In the genomic region with DNA sequence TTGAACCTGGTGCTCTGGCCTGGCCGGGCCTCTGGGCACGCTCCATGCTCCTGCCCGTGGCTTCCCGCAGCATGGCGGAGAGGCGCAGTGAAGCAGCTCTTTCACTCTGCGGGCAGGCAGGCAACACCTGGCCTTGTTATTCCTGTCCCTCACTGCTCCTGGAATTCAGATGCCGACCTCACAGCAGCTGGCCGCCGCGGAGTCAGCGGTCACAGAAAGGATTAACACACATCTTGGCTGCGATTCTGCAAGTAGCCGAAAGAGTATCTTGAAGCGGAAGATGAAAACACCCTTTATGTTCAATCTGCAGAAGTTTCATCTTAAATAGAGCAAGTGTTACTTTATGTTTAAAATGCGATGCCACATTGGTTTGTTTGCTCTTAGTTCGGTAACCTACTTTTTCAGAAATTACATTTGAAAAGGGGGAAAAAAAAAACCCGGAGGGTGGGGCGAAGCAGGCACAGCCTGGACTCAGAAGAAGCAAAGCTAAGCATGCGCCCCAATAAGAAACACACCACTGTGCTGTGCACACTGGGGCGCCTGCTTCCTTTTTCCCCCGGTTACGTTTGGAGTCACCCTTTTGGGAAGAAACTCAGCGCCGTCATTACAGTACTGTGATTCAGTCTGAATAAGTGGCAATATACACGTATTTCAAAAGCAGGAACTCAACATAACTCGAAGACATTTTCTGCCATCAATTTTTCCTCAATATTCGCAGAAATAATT, we compare ENCODE assay signal across 10 cellular contexts. TPM values are rescaled to one million over a fixed set of nuclear protein-coding genes. Genes with fewer than 3 reads are reported as not detected.
DNase-seq lines count a peak whose midpoint lies in the region; ATAC-seq and TF ChIP-seq lines count a peak whose summit lies in the region.
"Had no signal": no experiment of that assay in that cellular context is flagged by ENCODE, and none has a peak within 500 bp of the region (broad histone marks: within the 10 kb centered on the region; RNA-seq: fewer than 3 reads in every experiment).

No MANE protein-coding gene starts in this region.

- DNase-seq in NCI-H510A treated with DMSO at 0.1 percent for 48 hours (lab: John Stamatoyannopoulos, UW) (peak; percentile 66), coronary artery (ENCODE audit: low spot score) (no peak), smooth muscle cell of the brain vasculature (ENCODE audit: low read depth, low spot score) (peak; percentile 73), cerebellar cortex (ENCODE audit: low spot score) (no peak), NCI-H2107 (lab: John Stamatoyannopoulos, UW) (no peak)
- no peak for DNase-seq in CD8-positive, alpha-beta T cell
- DNase-seq: body of pancreas, NCI-H1694 treated with DMSO at 0.1 percent for 48 hours, SK-N-SH had no signal

- CTCF ChIA-PET in CD8-positive, alpha-beta T cell (lab: Charles Lee), result no interaction called here

- H3K27ac ChIP-seq in coronary artery (no peak overlapping the region), layer of hippocampus (ENCODE audit: low read depth, low read length) (peak overlapping the region; percentile 10)
- no peak overlapping the region for H3K27ac ChIP-seq in CD8-positive, alpha-beta T cell (ENCODE audit: low read depth, low read length)
- H3K27ac ChIP-seq: body of pancreas had no signal

- H3K9me3 Mint-ChIP-seq in CD8-positive, alpha-beta T cell, result no peaks in the 10 kb centered on the region

- no peak for TF ChIP-seq CTCF in coronary artery (IDR thresholded peaks at IDR 0.05)
- no peak for TF ChIP-seq CTCF in CD8-positive, alpha-beta T cell (IDR thresholded peaks at IDR 0.05)

- no peaks in the 10 kb centered on the region for H3K27me3 ChIP-seq in layer of hippocampus (ENCODE audit: control insufficient read depth, insufficient read depth, low read length)
- H3K27me3 ChIP-seq in CD8-positive, alpha-beta T cell (ENCODE audit: insufficient read depth, low read length), result no peaks in the 10 kb centered on the region
- H3K27me3 ChIP-seq: body of pancreas had no signal

- H3K36me3 Mint-ChIP-seq in CD8-positive, alpha-beta T cell, result no peaks in the 10 kb centered on the region

- H3K4me1 Mint-ChIP-seq in CD8-positive, alpha-beta T cell (ENCODE audit: low read depth), result no peaks in the 10 kb centered on the region

- H3K4me3 Mint-ChIP-seq in CD8-positive, alpha-beta T cell, result no peak overlapping the region

- peak overlapping the region; percentile 44 for H3K4me3 ChIP-seq in coronary artery
- no peak overlapping the region for H3K4me3 ChIP-seq in CD8-positive, alpha-beta T cell (ENCODE audit: low read depth, low read length)
- H3K4me3 ChIP-seq: body of pancreas had no signal

- H3K9me3 ChIP-seq in CD8-positive, alpha-beta T cell (ENCODE audit: low read length), result no peaks in the 10 kb centered on the region
- H3K9me3 ChIP-seq: body of pancreas, SK-N-SH had no signal

- no peaks in the 10 kb centered on the region for H3K4me1 ChIP-seq in CD8-positive, alpha-beta T cell (ENCODE audit: insufficient read depth, low read length)

- H3K36me3 ChIP-seq in CD8-positive, alpha-beta T cell (ENCODE audit: insufficient read depth, low read length), result no peaks in the 10 kb centered on the region

- H3K27ac Mint-ChIP-seq in CD8-positive, alpha-beta T cell, result no peak overlapping the region

- POLR2A ChIA-PET in CD8-positive, alpha-beta T cell (lab: Charles Lee), result no interaction called here

- H3K27me3 Mint-ChIP-seq in CD8-positive, alpha-beta T cell (ENCODE audit: low read depth), result peaks cover 22% of the 10 kb centered on the region

- ATAC-seq in CD8-positive, alpha-beta T cell, result no peak
- ATAC-seq: body of pancreas had no signal

- intact Hi-C loops in CD8-positive, alpha-beta T cell (cut with DNase I, micrococcal nuclease), result no loop called here

RNA-seq across cellular contexts. Expression of gene BRI3, which starts 42.3 kb away (rescaled TPM):
- 10 to 100 TPM; 70.6 to 70.8 TPM for total RNA-seq in CD8-positive, alpha-beta T cell

Comparison
In these comparisons a context has a peak if more than half of its experiments do, and no peak if none do; other contexts are left out.
1. DNase-seq: peak in NCI-H510A treated with DMSO at 0.1 percent for 48 hours (single experiment) and smooth muscle cell of the brain vasculature (single experiment); none in coronary artery (single experiment), cerebellar cortex (single experiment), CD8-positive, alpha-beta T cell (0 of 7) and NCI-H2107 (single experiment).